ENCODE assay signal across 24 cellular contexts in the genomic region with DNA sequence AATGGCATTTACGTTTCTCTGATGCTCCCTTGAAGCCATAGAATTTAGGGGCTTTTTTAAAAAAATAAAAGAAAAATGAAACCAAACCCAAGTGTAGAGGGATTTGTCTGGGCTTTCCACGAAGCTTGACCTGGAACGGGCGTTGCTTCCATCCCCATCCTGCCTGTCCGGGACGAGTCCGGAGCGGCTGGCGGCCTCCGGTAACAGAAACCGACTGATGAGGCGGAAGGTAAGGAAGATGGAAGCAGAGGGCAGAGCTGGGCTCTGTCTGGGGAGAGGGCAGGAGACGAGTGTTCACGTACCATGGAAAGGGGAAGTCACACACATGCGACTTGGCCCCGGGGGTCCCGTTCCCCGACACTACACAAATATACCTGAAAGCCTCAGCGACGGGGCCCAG.
"Had no signal": no experiment of that assay in that cellular context is flagged by ENCODE, and none has a peak within 500 bp of the region (broad histone marks: within the 10 kb centered on the region; RNA-seq: fewer than 3 reads in every experiment).

No MANE protein-coding gene starts in this region.

- H3K27ac Mint-ChIP-seq: activated CD8-positive, alpha-beta memory T cell treated with anti-CD3 and anti-CD28 coated beads, Interleukin-2, amount 10 ng/mL, durations not matched to agents 7 days and 5 days; activated CD8-positive, alpha-beta T cell treated with anti-CD3 and anti-CD28 coated beads, Interleukin-2, amount 10 ng/mL, durations not matched to agents 7 days and 5 days; mesothelial cell of epicardium; T-helper 1 cell treated with Interleukin-12 subunit alpha and Interleukin-12 subunit beta and Interleukin-4 antibody, amounts not matched to agents 30 μg/mL and 1 μg/mL, for 36 hours had no signal

- DNase-seq: activated CD8-positive, alpha-beta memory T cell treated with anti-CD3 and anti-CD28 coated beads, Interleukin-2, amount 10 ng/mL, durations not matched to agents 7 days and 5 days; activated CD8-positive, alpha-beta T cell treated with anti-CD3 and anti-CD28 coated beads, Interleukin-2, amount 10 ng/mL, durations not matched to agents 7 days and 5 days; activated effector memory CD4-positive, alpha-beta T cell treated with Interleukin-2 at 50 U/mL for 16 hours; activated naive CD4-positive, alpha-beta T cell treated with Interleukin-2 at 50 U/mL for 16 hours; amygdala; caudate nucleus; foreskin fibroblast; head of caudate nucleus; hippocampal formation; left colon; mammary epithelial cell; naive B cell; posterior cingulate gyrus; spleen; stimulated activated naive CD8-positive, alpha-beta T cell treated with anti-CD3 and anti-CD28 coated beads, Interleukin-15, Interleukin-2, amounts not matched to agents 100 U/mL and 50 U/mL, for 24 hours; T1000; testis; trophoblast cell; uterus had no signal

- H3K27me3 ChIP-seq: spleen, testis, uterus had no signal

- FAIRE-seq: keratinocyte had no signal

- H3K4me3 ChIP-seq: spleen, testis, uterus had no signal

- ATAC-seq: activated CD8-positive, alpha-beta memory T cell treated with anti-CD3 and anti-CD28 coated beads, Interleukin-2, amount 10 ng/mL, durations not matched to agents 7 days and 5 days; activated CD8-positive, alpha-beta T cell treated with anti-CD3 and anti-CD28 coated beads, Interleukin-2, amount 10 ng/mL, durations not matched to agents 7 days and 5 days; esophagus mucosa; left colon; right cardiac atrium; stimulated activated naive CD8-positive, alpha-beta T cell treated with anti-CD3 and anti-CD28 coated beads, Interleukin-15, Interleukin-2, amounts not matched to agents 100 U/mL and 50 U/mL, for 24 hours had no signal

- H3K9me3 ChIP-seq: spleen, testis, uterus had no signal

- H3K27ac ChIP-seq: testis, uterus had no signal

- H3K4me1 ChIP-seq: uterus had no signal

- H3K4me1 Mint-ChIP-seq: activated CD8-positive, alpha-beta memory T cell treated with anti-CD3 and anti-CD28 coated beads, Interleukin-2, amount 10 ng/mL, durations not matched to agents 7 days and 5 days; mesothelial cell of epicardium had no signal

- H3K9me3 Mint-ChIP-seq: mesothelial cell of epicardium; naive B cell; T-helper 1 cell treated with Interleukin-12 subunit alpha and Interleukin-12 subunit beta and Interleukin-4 antibody, amounts not matched to agents 30 μg/mL and 1 μg/mL, for 36 hours had no signal

- H3K4me3 Mint-ChIP-seq: activated CD8-positive, alpha-beta memory T cell treated with anti-CD3 and anti-CD28 coated beads, Interleukin-2, amount 10 ng/mL, durations not matched to agents 7 days and 5 days; activated CD8-positive, alpha-beta T cell treated with anti-CD3 and anti-CD28 coated beads, Interleukin-2, amount 10 ng/mL, durations not matched to agents 7 days and 5 days; mesothelial cell of epicardium; T-helper 1 cell treated with Interleukin-12 subunit alpha and Interleukin-12 subunit beta and Interleukin-4 antibody, amounts not matched to agents 30 μg/mL and 1 μg/mL, for 36 hours had no signal

- H3K36me3 ChIP-seq: uterus had no signal

- H3K27me3 Mint-ChIP-seq: activated CD8-positive, alpha-beta memory T cell treated with anti-CD3 and anti-CD28 coated beads, Interleukin-2, amount 10 ng/mL, durations not matched to agents 7 days and 5 days; naive B cell had no signal
